In genomic region chr2:168601739-168602138, GRCh38 we compare ENCODE assay signal across 13 cellular contexts.
DNase-seq lines count a peak whose midpoint lies in the region; ATAC-seq and TF ChIP-seq lines count a peak whose summit lies in the region.
"Had no signal": no experiment of that assay in that cellular context is flagged by ENCODE, and none has a peak within 500 bp of the region (broad histone marks: within the 10 kb centered on the region; RNA-seq: fewer than 3 reads in every experiment).

No MANE protein-coding gene starts in this region.

- H3K27me3 ChIP-seq in ascending aorta = no peaks in the 10 kb centered on the region

- no peak overlapping the region for H3K27ac ChIP-seq in ascending aorta
- H3K27ac ChIP-seq: lower lobe of right lung had no signal

- H3K27me3 Mint-ChIP-seq in dendritic cell treated with granulocyte-macrophage colony-stimulating factor and Interleukin-4, amounts not matched to agents 40 ng/mL and 50 ng/mL, for 4 days = no peaks in the 10 kb centered on the region

- no peak overlapping the region for H3K4me3 Mint-ChIP-seq in dendritic cell treated with granulocyte-macrophage colony-stimulating factor and Interleukin-4, amounts not matched to agents 40 ng/mL and 50 ng/mL, for 4 days
- H3K4me3 Mint-ChIP-seq: CD8-positive, alpha-beta T cell; T-helper 2 cell treated with Interferon-gamma antibody and Interleukin-4, amounts not matched to agents 5 μg/mL and 100 μg/mL, for 36 hours had no signal

- TF ChIP-seq CTCF in ascending aorta (IDR thresholded peaks at IDR 0.05) = no peak

- peaks cover 70% of the 10 kb centered on the region for H3K4me1 Mint-ChIP-seq in dendritic cell treated with granulocyte-macrophage colony-stimulating factor and Interleukin-4, amounts not matched to agents 40 ng/mL and 50 ng/mL, for 4 days (ENCODE audit: low read depth)

- DNase-seq in T-helper 2 cell (no peak), NCI-H748 (lab: John Stamatoyannopoulos, UW; ENCODE audit: unreplicated experiment) (no peak), ascending aorta (ENCODE audit: low spot score in 2 of 2) (no peak)
- DNase-seq: CD8-positive, alpha-beta T cell; lower lobe of right lung; NCI-H146; OCI-M1 had no signal

- H3K9me3 Mint-ChIP-seq in dendritic cell treated with granulocyte-macrophage colony-stimulating factor and Interleukin-4, amounts not matched to agents 40 ng/mL and 50 ng/mL, for 4 days = peaks cover 30% of the 10 kb centered on the region

- H3K4me3 ChIP-seq in ascending aorta = no peak overlapping the region
- H3K4me3 ChIP-seq: lower lobe of right lung had no signal

- intact Hi-C loops in dendritic cell treated with granulocyte-macrophage colony-stimulating factor and Interleukin-4, amounts not matched to agents 40 ng/mL and 50 ng/mL, for 4 days (cut with micrococcal nuclease) = no loop called here
- intact Hi-C loops in ascending aorta (cut with DNase I) = no loop called here

- peaks cover 12 to 21% of the 10 kb centered on the region in 2 donors for H3K9me3 ChIP-seq in ascending aorta

- H3K36me3 ChIP-seq in ascending aorta = no peaks in the 10 kb centered on the region
- H3K36me3 ChIP-seq: lower lobe of right lung had no signal

- H3K36me3 Mint-ChIP-seq in dendritic cell treated with granulocyte-macrophage colony-stimulating factor and Interleukin-4, amounts not matched to agents 40 ng/mL and 50 ng/mL, for 4 days (ENCODE audit: low read depth) = peaks cover 30% of the 10 kb centered on the region

- H3K4me1 ChIP-seq in ascending aorta = no peaks in the 10 kb centered on the region
- H3K4me1 ChIP-seq: lower lobe of right lung had no signal

- peak; percentile 73 for ATAC-seq in GM18907 (IDR thresholded peaks at IDR 0.05; ENCODE audit: unreplicated experiment)
- peak; percentile 68 for ATAC-seq in GM21723 (IDR thresholded peaks at IDR 0.05; ENCODE audit: unreplicated experiment)
- peak; percentile 59 for ATAC-seq in HG03139 (IDR thresholded peaks at IDR 0.05; ENCODE audit: unreplicated experiment)
- no peak for ATAC-seq in HG02970 (IDR thresholded peaks at IDR 0.05; ENCODE audit: low FRiP score, unreplicated experiment)
- ATAC-seq: CD8-positive, alpha-beta T cell; lower lobe of right lung had no signal

- peak overlapping the region; percentile 13 for H3K27ac Mint-ChIP-seq in dendritic cell treated with granulocyte-macrophage colony-stimulating factor and Interleukin-4, amounts not matched to agents 40 ng/mL and 50 ng/mL, for 4 days
- H3K27ac Mint-ChIP-seq: CD8-positive, alpha-beta T cell; T-helper 2 cell treated with Interferon-gamma antibody and Interleukin-4, amounts not matched to agents 5 μg/mL and 100 μg/mL, for 36 hours had no signal
